ENCODE assay signal across 1 cellular context in the genomic region with DNA sequence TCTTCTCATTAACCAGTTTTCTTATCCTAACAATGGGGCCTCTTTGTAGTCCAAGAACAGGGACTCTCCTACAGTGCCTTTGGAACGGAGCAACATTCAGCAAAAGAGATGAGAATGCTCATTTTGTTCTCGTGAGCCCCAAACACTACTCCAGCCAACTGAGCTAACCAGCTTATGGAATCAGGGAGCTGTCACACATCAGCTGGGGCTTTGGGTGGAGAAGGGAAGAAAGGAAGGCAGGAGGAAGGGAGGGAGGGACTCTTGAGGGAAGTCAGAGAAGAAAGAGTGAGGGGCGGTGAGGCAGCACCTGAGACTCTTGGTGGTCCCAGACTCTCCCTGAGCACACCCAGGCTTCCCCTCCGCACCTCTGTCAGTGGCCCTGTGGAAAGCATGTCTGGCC.
TF ChIP-seq lines count a peak whose summit lies in the region.

No MANE protein-coding gene starts in this region.

TF ChIP-seq in liver, 16 proteins besides CTCF, POLR2A, EP300 and RAD21 (continued from another document):
- TF ChIP-seq, protein P1, sequence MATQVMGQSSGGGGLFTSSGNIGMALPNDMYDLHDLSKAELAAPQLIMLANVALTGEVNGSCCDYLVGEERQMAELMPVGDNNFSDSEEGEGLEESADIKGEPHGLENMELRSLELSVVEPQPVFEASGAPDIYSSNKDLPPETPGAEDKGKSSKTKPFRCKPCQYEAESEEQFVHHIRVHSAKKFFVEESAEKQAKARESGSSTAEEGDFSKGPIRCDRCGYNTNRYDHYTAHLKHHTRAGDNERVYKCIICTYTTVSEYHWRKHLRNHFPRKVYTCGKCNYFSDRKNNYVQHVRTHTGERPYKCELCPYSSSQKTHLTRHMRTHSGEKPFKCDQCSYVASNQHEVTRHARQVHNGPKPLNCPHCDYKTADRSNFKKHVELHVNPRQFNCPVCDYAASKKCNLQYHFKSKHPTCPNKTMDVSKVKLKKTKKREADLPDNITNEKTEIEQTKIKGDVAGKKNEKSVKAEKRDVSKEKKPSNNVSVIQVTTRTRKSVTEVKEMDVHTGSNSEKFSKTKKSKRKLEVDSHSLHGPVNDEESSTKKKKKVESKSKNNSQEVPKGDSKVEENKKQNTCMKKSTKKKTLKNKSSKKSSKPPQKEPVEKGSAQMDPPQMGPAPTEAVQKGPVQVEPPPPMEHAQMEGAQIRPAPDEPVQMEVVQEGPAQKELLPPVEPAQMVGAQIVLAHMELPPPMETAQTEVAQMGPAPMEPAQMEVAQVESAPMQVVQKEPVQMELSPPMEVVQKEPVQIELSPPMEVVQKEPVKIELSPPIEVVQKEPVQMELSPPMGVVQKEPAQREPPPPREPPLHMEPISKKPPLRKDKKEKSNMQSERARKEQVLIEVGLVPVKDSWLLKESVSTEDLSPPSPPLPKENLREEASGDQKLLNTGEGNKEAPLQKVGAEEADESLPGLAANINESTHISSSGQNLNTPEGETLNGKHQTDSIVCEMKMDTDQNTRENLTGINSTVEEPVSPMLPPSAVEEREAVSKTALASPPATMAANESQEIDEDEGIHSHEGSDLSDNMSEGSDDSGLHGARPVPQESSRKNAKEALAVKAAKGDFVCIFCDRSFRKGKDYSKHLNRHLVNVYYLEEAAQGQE (IDR thresholded peaks at IDR 0.05) = no peak
- TF ChIP-seq HNF4G (IDR thresholded peaks at IDR 0.05) = no peak
